Comparison of ENCODE assay signal across 14 cellular contexts in genomic region chr1:61627365-61627764, GRCh38.
A peak's percentile ranks its signal among the peaks of the same experiment; 100 is the strongest.
DNase-seq lines count a peak whose midpoint lies in the region; ATAC-seq and TF ChIP-seq lines count a peak whose summit lies in the region.
"Had no signal": no experiment of that assay in that cellular context is flagged by ENCODE, and none has a peak within 500 bp of the region (broad histone marks: within the 10 kb centered on the region; RNA-seq: fewer than 3 reads in every experiment).

No MANE protein-coding gene starts in this region.

- H3K27ac Mint-ChIP-seq in activated CD4-positive, alpha-beta T cell treated with anti-CD3 and anti-CD28 coated beads, Interleukin-2, amount 10 ng/mL, durations not matched to agents 24 days and 14 days: no peak overlapping the region
- H3K27ac Mint-ChIP-seq: CD4-positive, alpha-beta T cell had no signal

- H3K9me3 ChIP-seq in right cardiac atrium (ENCODE audit: control insufficient read depth, low read length): no peaks in the 10 kb centered on the region
- H3K9me3 ChIP-seq: A549, Caco-2, HAP-1 had no signal

- H3K4me3 ChIP-seq in fibroblast of the aortic adventitia (ENCODE audit: low read depth, low read length): no peak overlapping the region
- H3K4me3 ChIP-seq in right cardiac atrium (ENCODE audit: low read length): no peak overlapping the region
- H3K4me3 ChIP-seq: A549, HAP-1 had no signal

- H3K36me3 Mint-ChIP-seq in activated CD4-positive, alpha-beta T cell treated with anti-CD3 and anti-CD28 coated beads, Interleukin-2, amount 10 ng/mL, durations not matched to agents 24 days and 14 days (ENCODE audit: low read depth): no peaks in the 10 kb centered on the region

- peak overlapping the region; percentile 75 for H3K27ac ChIP-seq in right cardiac atrium (ENCODE audit: low read length)
- H3K27ac ChIP-seq: 22Rv1, A549, C4-2B had no signal

- intact Hi-C loops in Right ventricle myocardium inferior (cut with DNase I): no loop called here
- intact Hi-C loops in cardiac septum (cut with DNase I): no loop called here
- intact Hi-C loops in right cardiac atrium (cut with DNase I): no loop called here
- intact Hi-C loops in activated CD4-positive, alpha-beta T cell treated with anti-CD3 and anti-CD28 coated beads, Interleukin-2, amount 10 ng/mL, durations not matched to agents 24 days and 14 days (cut with micrococcal nuclease): no loop called here

- no peaks in the 10 kb centered on the region for H3K4me1 ChIP-seq in right cardiac atrium (ENCODE audit: control insufficient read depth, insufficient read depth, low read length)
- H3K4me1 ChIP-seq: A549, Caco-2, HAP-1 had no signal

- no peaks in the 10 kb centered on the region for H3K9me3 Mint-ChIP-seq in activated CD4-positive, alpha-beta T cell treated with anti-CD3 and anti-CD28 coated beads, Interleukin-2, amount 10 ng/mL, durations not matched to agents 24 days and 14 days
- H3K9me3 Mint-ChIP-seq: CD4-positive, alpha-beta T cell had no signal

- no peak for DNase-seq in Right ventricle myocardium inferior (ENCODE audit: missing footprints)
- no peak for DNase-seq in cardiac septum (ENCODE audit: low spot score)
- DNase-seq in fibroblast of the aortic adventitia (ENCODE audit: low read depth): peak; percentile 36
- no peak for DNase-seq in right cardiac atrium
- no peak for DNase-seq in NCI-H82 treated with DMSO at 0.1 percent for 48 hours (lab: John Stamatoyannopoulos, UW; ENCODE audit: unreplicated experiment)
- DNase-seq in activated CD4-positive, alpha-beta T cell treated with anti-CD3 and anti-CD28 coated beads, Interleukin-2, amount 10 ng/mL, durations not matched to agents 24 days and 14 days: no peak
- DNase-seq: AML-193; Caco-2; CD4-positive, alpha-beta T cell had no signal

- peaks cover 13% of the 10 kb centered on the region for H3K27me3 Mint-ChIP-seq in activated CD4-positive, alpha-beta T cell treated with anti-CD3 and anti-CD28 coated beads, Interleukin-2, amount 10 ng/mL, durations not matched to agents 24 days and 14 days
- H3K27me3 Mint-ChIP-seq: CD4-positive, alpha-beta T cell had no signal

- H3K27me3 ChIP-seq in right cardiac atrium (ENCODE audit: control insufficient read depth, insufficient read depth): no peaks in the 10 kb centered on the region

- 73% methylated on average over 2 of the region's 2 CpGs for WGBS in right cardiac atrium

- no peaks in the 10 kb centered on the region for H3K4me1 Mint-ChIP-seq in activated CD4-positive, alpha-beta T cell treated with anti-CD3 and anti-CD28 coated beads, Interleukin-2, amount 10 ng/mL, durations not matched to agents 24 days and 14 days

- H3K4me3 Mint-ChIP-seq in activated CD4-positive, alpha-beta T cell treated with anti-CD3 and anti-CD28 coated beads, Interleukin-2, amount 10 ng/mL, durations not matched to agents 24 days and 14 days: no peak overlapping the region
- H3K4me3 Mint-ChIP-seq: CD4-positive, alpha-beta T cell had no signal

- no peak for TF ChIP-seq CTCF in fibroblast of the aortic adventitia (IDR thresholded peaks at IDR 0.05; ENCODE audit: insufficient read depth, low read length)

- ATAC-seq in Right ventricle myocardium inferior (peak; percentile 75), right cardiac atrium (peak; percentile 74 to 82), HG02852 (IDR thresholded peaks at IDR 0.05; ENCODE audit: unreplicated experiment) (no peak)
- ATAC-seq: A549 had no signal
